In the genomic region with DNA sequence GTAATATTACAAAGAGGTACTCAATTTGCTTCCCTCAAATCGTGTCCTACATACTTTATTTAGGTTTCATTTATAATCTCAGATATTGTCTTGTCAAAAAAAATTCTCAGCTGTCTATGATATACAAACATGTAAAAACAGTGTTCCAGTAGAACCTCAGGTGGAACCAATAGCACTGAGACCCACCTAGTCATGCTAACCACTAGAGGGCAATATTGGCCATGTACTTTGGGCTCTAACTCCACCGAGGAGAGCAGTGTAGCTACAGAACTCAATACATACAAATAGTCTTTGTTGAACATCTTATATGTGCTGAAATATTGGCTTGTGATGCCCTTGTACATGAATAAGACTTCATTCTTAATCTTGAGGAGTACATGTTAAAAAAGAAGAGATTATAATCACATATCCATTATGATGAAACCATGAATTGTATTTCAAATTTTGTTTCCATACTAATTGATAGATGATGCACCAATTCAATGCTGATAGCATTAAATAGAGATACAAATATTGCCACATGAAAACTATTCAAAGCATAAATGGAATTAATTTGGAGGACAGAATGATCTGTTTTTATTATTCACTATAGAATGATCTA, we compare ENCODE assay signal across 8 cellular contexts.
DNase-seq lines count a peak whose midpoint lies in the region; ATAC-seq and TF ChIP-seq lines count a peak whose summit lies in the region.

No MANE protein-coding gene starts in this region.

- no peaks in the 10 kb centered on the region for H3K4me1 ChIP-seq in Peyer's patch
- H3K4me1 ChIP-seq in esophagus squamous epithelium: no peaks in the 10 kb centered on the region

- ATAC-seq in GM21515 (IDR thresholded peaks at IDR 0.05; ENCODE audit: unreplicated experiment) (peak; percentile 78), HG02973 (IDR thresholded peaks at IDR 0.05; ENCODE audit: unreplicated experiment) (no peak)

- 8 to 14% methylated on average over 2 of the region's 2 CpGs for WGBS in esophagus squamous epithelium, 2 donors

- TF ChIP-seq POLR2A in Peyer's patch (IDR thresholded peaks at IDR 0.05): no peak
- TF ChIP-seq POLR2A in esophagus squamous epithelium (IDR thresholded peaks at IDR 0.05): no peak

- H3K27ac ChIP-seq in Peyer's patch (no peak overlapping the region), esophagus squamous epithelium (no peak overlapping the region), neural cell (ENCODE audit: low read length) (no peak overlapping the region)

- TF ChIP-seq RAD21 in neural cell (conservative IDR thresholded peaks at IDR 0.05): peak; percentile 44

- DNase-seq in ELF-1 (ENCODE audit: low read depth, low spot score) (peak; percentile 23), KG1 (lab: John Stamatoyannopoulos, UW) (peak; percentile 2), Peyer's patch (peak in 1 of 3 donors; percentile 56), esophagus squamous epithelium (lab: John Stamatoyannopoulos, UW) (no peak), middle frontal gyrus (ENCODE audit: extremely low spot score, low spot score) (no peak)

- TF ChIP-seq CTCF in Peyer's patch (IDR thresholded peaks at IDR 0.05) (peak in 4 of 6 experiments; percentile 51 to 71 (median 66)), esophagus squamous epithelium (IDR thresholded peaks at IDR 0.05) (peak; percentile 35 to 69 (median 50)), neural cell (IDR thresholded peaks at IDR 0.05; ENCODE audit: poor library complexity, severe bottlenecking) (peak; percentile 42)

- H3K27me3 ChIP-seq in Peyer's patch (no peaks in the 10 kb centered on the region), esophagus squamous epithelium (no peaks in the 10 kb centered on the region), neural cell (ENCODE audit: insufficient read depth, low read depth, low read length) (no peaks in the 10 kb centered on the region)

- no peaks in the 10 kb centered on the region for H4K20me1 ChIP-seq in neural cell (ENCODE audit: insufficient read depth)

- no peak overlapping the region for H2AFZ ChIP-seq in neural cell (ENCODE audit: low read depth, low read length)

- H3K9ac ChIP-seq in neural cell (ENCODE audit: low read length): no peak overlapping the region

- H3K4me2 ChIP-seq in neural cell (ENCODE audit: low read length): no peak overlapping the region

- H3K9me3 ChIP-seq in Peyer's patch (no peaks in the 10 kb centered on the region), esophagus squamous epithelium (no peaks in the 10 kb centered on the region), neural cell (ENCODE audit: low read length) (no peaks in the 10 kb centered on the region)

- TF ChIP-seq EP300 in neural cell (conservative IDR thresholded peaks at IDR 0.05; ENCODE audit: poor library complexity, severe bottlenecking): no peak

- H3F3A ChIP-seq in neural cell (ENCODE audit: insufficient read depth, low read length, poor library complexity, severe bottlenecking): no peaks in the 10 kb centered on the region

- no peaks in the 10 kb centered on the region for H3K9me2 ChIP-seq in neural cell (ENCODE audit: insufficient read depth, low read length)

- intact Hi-C loops in esophagus squamous epithelium (cut with DNase I): no loop called here

- H3K79me2 ChIP-seq in neural cell (replicated peaks; ENCODE audit: insufficient read depth, low read length): no peaks in the 10 kb centered on the region

- no peak overlapping the region for H3K4me3 ChIP-seq in Peyer's patch
- H3K4me3 ChIP-seq in esophagus squamous epithelium: no peak overlapping the region
- H3K4me3 ChIP-seq in neural cell (ENCODE audit: low read length): no peak overlapping the region

- H3K36me3 ChIP-seq in Peyer's patch (no peaks in the 10 kb centered on the region), esophagus squamous epithelium (no peaks in the 10 kb centered on the region), neural cell (ENCODE audit: insufficient read depth, low read length) (no peaks in the 10 kb centered on the region)

TF ChIP-seq in neural cell, 6 proteins besides CTCF, POLR2A, EP300 and RAD21:
- peak; percentile 51 for TF ChIP-seq SMC3 (conservative IDR thresholded peaks at IDR 0.05; ENCODE audit: poor library complexity)
- no peak for TF ChIP-seq EZH2 (IDR thresholded peaks at IDR 0.05; ENCODE audit: borderline replicate concordance, insufficient read depth, low read length, poor library complexity, severe bottlenecking)

Comparison
In these comparisons a context has a peak if more than half of its experiments do, and no peak if none do; other contexts are left out.
1. DNase-seq: peak in ELF-1 (single experiment) and KG1 (single experiment); none in esophagus squamous epithelium (single experiment) and middle frontal gyrus (single experiment).
2. Peak in every context shown above with its lines, with median percentiles within 50 percentile points of each other: CTCF ChIP-seq.